ENCODE assay signal across 13 cellular contexts in the genomic region with DNA sequence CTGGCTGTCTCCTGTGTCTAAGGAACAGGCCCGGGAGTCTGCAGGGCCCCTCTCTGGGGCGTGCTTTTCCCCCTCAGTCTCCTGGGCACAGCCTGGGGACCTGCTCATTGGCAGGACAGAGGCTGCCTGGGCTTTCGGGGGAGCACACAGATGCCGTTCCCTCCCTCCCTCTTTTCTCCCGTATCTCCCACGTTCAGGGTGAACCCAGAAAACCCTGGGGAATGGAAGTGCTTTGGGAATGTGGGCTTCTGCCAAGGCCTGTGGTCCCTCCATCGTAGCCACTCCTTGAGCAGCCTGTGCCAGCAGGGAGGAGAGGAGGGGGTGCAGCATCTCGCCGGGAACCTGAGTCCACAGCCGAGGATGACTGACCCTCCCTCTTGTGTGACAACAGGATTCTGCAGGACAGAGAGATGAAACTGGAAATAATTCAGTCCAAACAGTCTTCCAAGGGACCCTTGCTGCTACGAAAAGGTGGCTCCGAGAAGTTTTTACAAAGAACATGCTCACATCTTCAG. TPM values are rescaled to one million over a fixed set of nuclear protein-coding genes. Genes with fewer than 3 reads are reported as not detected.
DNase-seq lines count a peak whose midpoint lies in the region; ATAC-seq lines count a peak whose summit lies in the region.
"Had no signal": no experiment of that assay in that cellular context is flagged by ENCODE, and none has a peak within 500 bp of the region (broad histone marks: within the 10 kb centered on the region; RNA-seq: fewer than 3 reads in every experiment).

No MANE protein-coding gene starts in this region.

- H3K4me3 Mint-ChIP-seq in activated CD4-positive, alpha-beta memory T cell treated with anti-CD3 and anti-CD28 coated beads, Interleukin-2, amount 10 ng/mL, durations not matched to agents 7 days and 5 days = no peak overlapping the region
- no peak overlapping the region for H3K4me3 Mint-ChIP-seq in immature natural killer cell

- H3K27me3 Mint-ChIP-seq in activated CD4-positive, alpha-beta memory T cell treated with anti-CD3 and anti-CD28 coated beads, Interleukin-2, amount 10 ng/mL, durations not matched to agents 7 days and 5 days = no peaks in the 10 kb centered on the region
- H3K27me3 Mint-ChIP-seq in immature natural killer cell (ENCODE audit: low read depth in 3 of 3) = peaks cover 12 to 42% (median 41%) of the 10 kb centered on the region in 3 donors

- no peak for DNase-seq in activated naive CD4-positive, alpha-beta T cell treated with anti-CD3 and anti-CD28 coated beads, Interleukin-2, amount 50 U/mL, for 72 hours (ENCODE audit: low spot score in 2 of 2)
- no peak for DNase-seq in activated naive CD4-positive, alpha-beta T cell (lab: John Stamatoyannopoulos, UW)
- DNase-seq in activated CD4-positive, alpha-beta memory T cell treated with anti-CD3 and anti-CD28 coated beads, Interleukin-2, amount 10 ng/mL, durations not matched to agents 7 days and 5 days = no peak
- DNase-seq in immature natural killer cell (no peak), NCI-H526 treated with DMSO at 0.1 percent for 48 hours (lab: John Stamatoyannopoulos, UW) (no peak)
- DNase-seq: AML-193; NCI-H1092 treated with DMSO at 0.1 percent for 48 hours; NCI-H1694; NCI-H345; NCI-H69; NK-92 treated with Interleukin-12 subunit alpha and Interleukin-12 subunit beta, amount 100 ng/mL, for 24 hours had no signal

- peak overlapping the region; percentile 64 to 74 for H3K27ac Mint-ChIP-seq in activated naive CD4-positive, alpha-beta T cell treated with anti-CD3 and anti-CD28 coated beads, Interleukin-2, amount 50 U/mL, for 72 hours
- peak overlapping the region; percentile 26 for H3K27ac Mint-ChIP-seq in activated CD4-positive, alpha-beta memory T cell treated with anti-CD3 and anti-CD28 coated beads, Interleukin-2, amount 10 ng/mL, durations not matched to agents 7 days and 5 days
- H3K27ac Mint-ChIP-seq in immature natural killer cell = peak overlapping the region; percentile 76 to 91 (median 86)

- CTCF ChIA-PET in activated CD4-positive, alpha-beta memory T cell treated with anti-CD3 and anti-CD28 coated beads, Interleukin-2, amount 10 ng/mL, durations not matched to agents 7 days and 5 days (lab: Charles Lee) = no interaction called here

- POLR2A ChIA-PET in activated CD4-positive, alpha-beta memory T cell treated with anti-CD3 and anti-CD28 coated beads, Interleukin-2, amount 10 ng/mL, durations not matched to agents 7 days and 5 days (lab: Charles Lee) = no interaction called here

- H3K36me3 Mint-ChIP-seq in activated naive CD4-positive, alpha-beta T cell treated with anti-CD3 and anti-CD28 coated beads, Interleukin-2, amount 50 U/mL, for 72 hours = peaks cover 29 to 67% of the 10 kb centered on the region in 2 donors
- H3K36me3 Mint-ChIP-seq in activated CD4-positive, alpha-beta memory T cell treated with anti-CD3 and anti-CD28 coated beads, Interleukin-2, amount 10 ng/mL, durations not matched to agents 7 days and 5 days (ENCODE audit: low read depth) = peaks cover 78% of the 10 kb centered on the region
- peaks cover 33 to 60% (median 36%) of the 10 kb centered on the region in 3 donors for H3K36me3 Mint-ChIP-seq in immature natural killer cell

- no peak for ATAC-seq in activated naive CD4-positive, alpha-beta T cell treated with anti-CD3 and anti-CD28 coated beads, Interleukin-2, amount 50 U/mL, for 72 hours
- ATAC-seq in GM21723 (IDR thresholded peaks at IDR 0.05; ENCODE audit: unreplicated experiment) = no peak
- ATAC-seq in GM19397 (IDR thresholded peaks at IDR 0.05; ENCODE audit: unreplicated experiment) = no peak

- no peaks in the 10 kb centered on the region for H3K9me3 Mint-ChIP-seq in activated naive CD4-positive, alpha-beta T cell treated with anti-CD3 and anti-CD28 coated beads, Interleukin-2, amount 50 U/mL, for 72 hours
- H3K9me3 Mint-ChIP-seq in activated CD4-positive, alpha-beta memory T cell treated with anti-CD3 and anti-CD28 coated beads, Interleukin-2, amount 10 ng/mL, durations not matched to agents 7 days and 5 days = no peaks in the 10 kb centered on the region
- peaks cover 0 to 4% (median 2%) of the 10 kb centered on the region in 6 donors for H3K9me3 Mint-ChIP-seq in immature natural killer cell

- peaks cover 31% of the 10 kb centered on the region for H3K4me1 Mint-ChIP-seq in activated CD4-positive, alpha-beta memory T cell treated with anti-CD3 and anti-CD28 coated beads, Interleukin-2, amount 10 ng/mL, durations not matched to agents 7 days and 5 days
- peaks cover 14 to 18% of the 10 kb centered on the region in 2 donors for H3K4me1 Mint-ChIP-seq in immature natural killer cell

RNA-seq across cellular contexts. Expression of a gene that starts 52.0 kb away (rescaled TPM):
- total RNA-seq in activated naive CD4-positive, alpha-beta T cell treated with anti-CD3 and anti-CD28 coated beads, Interleukin-2, amount 50 U/mL, for 72 hours = 100 to 1,000 TPM; 415 to 602 TPM
- total RNA-seq in activated CD4-positive, alpha-beta memory T cell treated with anti-CD3 and anti-CD28 coated beads, Interleukin-2, amount 10 ng/mL, durations not matched to agents 7 days and 5 days = 100 to 1,000 TPM; 787 to 849 TPM
- polyA plus RNA-seq in immature natural killer cell = 100 to 1,000 TPM in 1 of 3 donors, 10 to 100 TPM in 2; 12.7 to 117 (median 25.9) TPM

Comparison
In these comparisons a context has a peak if more than half of its experiments do, and no peak if none do; other contexts are left out.
1. H3K27ac Mint-ChIP-seq: peak in every context shown above with its lines; median percentile 86 in immature natural killer cell; 69 in activated naive CD4-positive, alpha-beta T cell treated with anti-CD3 and anti-CD28 coated beads, Interleukin-2, amount 50 U/mL, for 72 hours; 26 in activated CD4-positive, alpha-beta memory T cell treated with anti-CD3 and anti-CD28 coated beads, Interleukin-2, amount 10 ng/mL, durations not matched to agents 7 days and 5 days.